In genomic region chr11:85737738-85738137, GRCh38 we compare ENCODE assay signal across 1 cellular context.
TF ChIP-seq lines count a peak whose summit lies in the region.

No MANE protein-coding gene starts in this region.

TF ChIP-seq in WTC11, 78 proteins besides CTCF, POLR2A, EP300 and RAD21 (continued from another document):
- TF ChIP-seq, protein P1, sequence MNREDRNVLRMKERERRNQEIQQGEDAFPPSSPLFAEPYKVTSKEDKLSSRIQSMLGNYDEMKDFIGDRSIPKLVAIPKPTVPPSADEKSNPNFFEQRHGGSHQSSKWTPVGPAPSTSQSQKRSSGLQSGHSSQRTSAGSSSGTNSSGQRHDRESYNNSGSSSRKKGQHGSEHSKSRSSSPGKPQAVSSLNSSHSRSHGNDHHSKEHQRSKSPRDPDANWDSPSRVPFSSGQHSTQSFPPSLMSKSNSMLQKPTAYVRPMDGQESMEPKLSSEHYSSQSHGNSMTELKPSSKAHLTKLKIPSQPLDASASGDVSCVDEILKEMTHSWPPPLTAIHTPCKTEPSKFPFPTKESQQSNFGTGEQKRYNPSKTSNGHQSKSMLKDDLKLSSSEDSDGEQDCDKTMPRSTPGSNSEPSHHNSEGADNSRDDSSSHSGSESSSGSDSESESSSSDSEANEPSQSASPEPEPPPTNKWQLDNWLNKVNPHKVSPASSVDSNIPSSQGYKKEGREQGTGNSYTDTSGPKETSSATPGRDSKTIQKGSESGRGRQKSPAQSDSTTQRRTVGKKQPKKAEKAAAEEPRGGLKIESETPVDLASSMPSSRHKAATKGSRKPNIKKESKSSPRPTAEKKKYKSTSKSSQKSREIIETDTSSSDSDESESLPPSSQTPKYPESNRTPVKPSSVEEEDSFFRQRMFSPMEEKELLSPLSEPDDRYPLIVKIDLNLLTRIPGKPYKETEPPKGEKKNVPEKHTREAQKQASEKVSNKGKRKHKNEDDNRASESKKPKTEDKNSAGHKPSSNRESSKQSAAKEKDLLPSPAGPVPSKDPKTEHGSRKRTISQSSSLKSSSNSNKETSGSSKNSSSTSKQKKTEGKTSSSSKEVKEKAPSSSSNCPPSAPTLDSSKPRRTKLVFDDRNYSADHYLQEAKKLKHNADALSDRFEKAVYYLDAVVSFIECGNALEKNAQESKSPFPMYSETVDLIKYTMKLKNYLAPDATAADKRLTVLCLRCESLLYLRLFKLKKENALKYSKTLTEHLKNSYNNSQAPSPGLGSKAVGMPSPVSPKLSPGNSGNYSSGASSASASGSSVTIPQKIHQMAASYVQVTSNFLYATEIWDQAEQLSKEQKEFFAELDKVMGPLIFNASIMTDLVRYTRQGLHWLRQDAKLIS (CRISPR knock-in tag; IDR thresholded peaks at IDR 0.05; ENCODE audit: borderline replicate concordance) = no peak
- TF ChIP-seq ELF4 (CRISPR knock-in tag; IDR thresholded peaks at IDR 0.05; ENCODE audit: low read depth) (no peak), ESRRA (CRISPR knock-in tag; IDR thresholded peaks at IDR 0.05; ENCODE audit: borderline replicate concordance) (no peak)
